In genomic region chr9:127396808-127397721, GRCh38 we compare ENCODE assay signal across 8 cellular contexts. TPM values are rescaled to one million over a fixed set of nuclear protein-coding genes. Genes with fewer than 3 reads are reported as not detected.
DNase-seq lines count a peak whose midpoint lies in the region; ATAC-seq and TF ChIP-seq lines count a peak whose summit lies in the region.

TSS of gene SLC2A8 (plus strand) at chr9:127397169. CDS start at chr9:127397231, 62 bp downstream.

- peaks cover 62 to 81% of the 10 kb centered on the region in 2 donors for H3K27me3 Mint-ChIP-seq in T-cell

- peak within 1 kb of the TSS; percentile 24 for H2BK5ac ChIP-seq in trophoblast cell (ENCODE audit: low read depth, low read length, poor library complexity)

- H4K8ac ChIP-seq in trophoblast cell (ENCODE audit: low read depth, low read length), result peak within 1 kb of the TSS; percentile 57

- H3K9me3 ChIP-seq in heart left ventricle (no peaks in the 10 kb centered on the region), trophoblast cell (ENCODE audit: insufficient read depth, low read depth, low read length) (no peaks in the 10 kb centered on the region), tibial nerve (no peaks in the 10 kb centered on the region)

- H3K4me2 ChIP-seq in trophoblast cell (ENCODE audit: low read length), result peak within 1 kb of the TSS; percentile 98

- TF ChIP-seq POLR2A in heart left ventricle (IDR thresholded peaks at IDR 0.05) (peak; percentile 42 to 87), tibial nerve (IDR thresholded peaks at IDR 0.05) (peak; percentile 28 to 75)

- H3K4me1 Mint-ChIP-seq in T-cell, result peaks cover 8 to 17% (median 17%) of the 10 kb centered on the region in 3 donors

- H2BK12ac ChIP-seq in trophoblast cell (ENCODE audit: low read length), result peak within 1 kb of the TSS; percentile 8

- peak within 1 kb of the TSS; percentile 94 for H3K18ac ChIP-seq in trophoblast cell (ENCODE audit: low read length)

- H3K36me3 Mint-ChIP-seq in T-cell, result no peaks in the 10 kb centered on the region

- peak within 1 kb of the TSS; percentile 54 to 96 (median 82) for H3K27ac ChIP-seq in heart left ventricle
- H3K27ac ChIP-seq in trophoblast cell (ENCODE audit: low read depth, low read length), result peak within 1 kb of the TSS; percentile 77
- H3K27ac ChIP-seq in tibial nerve, result peak within 1 kb of the TSS; percentile 72 to 89 (median 87)

- H3K4ac ChIP-seq in trophoblast cell (ENCODE audit: low read depth, low read length), result peak within 1 kb of the TSS; percentile 81

- H3K79me1 ChIP-seq in trophoblast cell (ENCODE audit: low read length), result peaks cover 17% of the 10 kb centered on the region

- H3K27me3 ChIP-seq in heart left ventricle (no peaks in the 10 kb centered on the region), trophoblast cell (ENCODE audit: insufficient read depth, low read length) (no peaks in the 10 kb centered on the region), tibial nerve (no peaks in the 10 kb centered on the region)

- 0 to 1% (median 1%) methylated on average over 26 to 92 of the region's 92 CpGs for WGBS in heart left ventricle, 4 donors
- no CpG with 5 or more reads among the region's 92 CpGs for WGBS in trophoblast cell (ENCODE audit: extremely low coverage, insufficient coverage, insufficient read length)
- 0 to 1% methylated on average over 8 to 58 of the region's 92 CpGs for WGBS in tibial nerve, 2 donors

- no peaks in the 10 kb centered on the region for H3K9me3 Mint-ChIP-seq in T-cell

- H3K27ac Mint-ChIP-seq in T-cell, result no peak within 1 kb of the TSS

- POLR2A ChIA-PET in T-cell (lab: Charles Lee), result interaction anchor here (0.5 to 1.0 kb wide), 3 partner anchors 27 to 170 kb away, joined by 3 to 6 read pairs (median 4); partner anchors contain the start of genes LRSAM1 (in 1 of the 2), RPL12 (in 1 of the 2) and ZNF79 (in 1 of the 2)

- ATAC-seq in HG02610 (IDR thresholded peaks at IDR 0.05; ENCODE audit: unreplicated experiment), result peak; percentile 97
- ATAC-seq in T-cell (replicated peaks in 1 of 4), result peak; percentile 88 to 90 (median 90)
- ATAC-seq in heart left ventricle, result peak; percentile 96 to 99 (median 98)

- H2BK120ac ChIP-seq in trophoblast cell (ENCODE audit: insufficient read depth, low read length, poor library complexity), result peak within 1 kb of the TSS; percentile 29

- peak within 1 kb of the TSS; percentile 66 to 96 (median 82) for H3K4me3 ChIP-seq in heart left ventricle
- peak within 1 kb of the TSS; percentile 97 for H3K4me3 ChIP-seq in trophoblast cell (ENCODE audit: low read depth, low read length)
- H3K4me3 ChIP-seq in tibial nerve, result peak within 1 kb of the TSS; percentile 61 to 98 (median 85)

- intact Hi-C loops in heart left ventricle (cut with DNase I), result loop anchor here (2.0 to 10.0 kb wide), 9 partner anchors 28 to 180 kb away; partner anchors contain the start of genes LRSAM1 (in 1 of the 10), RPL12 (in 1 of the 10) and ZNF79 (in 1 of the 10)

- CTCF ChIA-PET in T-cell (lab: Charles Lee), result interaction anchor here (0.5 to 1.1 kb wide), 9 partner anchors 9 to 294 kb away, joined by 3 to 5 read pairs (median 3); partner anchors contain the start of genes LRSAM1 (in 1 of the 2) and RPL12 (in 1 of the 2)

- peak within 1 kb of the TSS; percentile 86 for H3K9ac ChIP-seq in trophoblast cell (ENCODE audit: low read length)

- peak within 1 kb of the TSS; percentile 92 for H3K14ac ChIP-seq in trophoblast cell (ENCODE audit: low read length)

- no peak within 1 kb of the TSS for H2AK5ac ChIP-seq in trophoblast cell (ENCODE audit: low read length)

- peaks cover 0 to 26% (median 17%) of the 10 kb centered on the region in 12 donors for H3K4me1 ChIP-seq in heart left ventricle
- H3K4me1 ChIP-seq in trophoblast cell (ENCODE audit: control insufficient read depth in 1 of 2, insufficient read depth in 2 of 2, low read length in 2 of 2), result peaks cover 21 to 24% of the 10 kb centered on the region in 2 experiments
- H3K4me1 ChIP-seq in tibial nerve, result peaks cover 0 to 25% (median 13%) of the 10 kb centered on the region in 4 donors

- H3K36me3 ChIP-seq in heart left ventricle (peaks cover 0 to 38% (median 24%) of the 10 kb centered on the region in 9 donors), trophoblast cell (ENCODE audit: control insufficient read depth in 1 of 2, insufficient read depth in 2 of 2, low read length in 2 of 2) (peaks cover 20 to 22% of the 10 kb centered on the region in 2 experiments), tibial nerve (peaks cover 0 to 27% (median 0%) of the 10 kb centered on the region in 3 donors)

- DNase-seq in GM10266 (ENCODE audit: extremely low spot score) (peak; percentile 97), NCI-H1417 (lab: John Stamatoyannopoulos, UW) (peak; percentile 99 to 100 (median 100)), T-cell (peak; percentile 53 to 96 (median 86)), amniotic epithelial cell (ENCODE audit: low read depth) (peak; percentile 99), heart left ventricle (peak; percentile 98 to 99 (median 99)), trophoblast cell (peak; percentile 100), tibial nerve (ENCODE audit: low spot score in 2 of 2) (peak; percentile 96 to 97)

- peak within 1 kb of the TSS; percentile 57 to 79 (median 76) for H3K4me3 Mint-ChIP-seq in T-cell

- H2AFZ ChIP-seq in trophoblast cell (ENCODE audit: insufficient read depth, low read length, poor library complexity), result peak within 1 kb of the TSS; percentile 66

- peaks cover 16% of the 10 kb centered on the region for H3K79me2 ChIP-seq in trophoblast cell (ENCODE audit: control insufficient read depth, insufficient read depth, low read length, poor library complexity)

- H3K23ac ChIP-seq in trophoblast cell (ENCODE audit: low read length), result no peak within 1 kb of the TSS

- peak within 1 kb of the TSS; percentile 23 for H4K12ac ChIP-seq in trophoblast cell (ENCODE audit: low read depth, low read length)

- TF ChIP-seq EP300 in tibial nerve (IDR thresholded peaks at IDR 0.05), result peak; percentile 79 to 91

- TF ChIP-seq CTCF in GM10266 (IDR thresholded peaks at IDR 0.05; ENCODE audit: control insufficient read depth, insufficient read depth, low read depth, missing control alignments) (no peak), heart left ventricle (IDR thresholded peaks at IDR 0.05) (peak in 9 of 12 donors; percentile 11 to 37 (median 23)), tibial nerve (IDR thresholded peaks at IDR 0.05) (peak in 3 of 5 experiments; percentile 8 to 67 (median 21))

- H4K91ac ChIP-seq in trophoblast cell (ENCODE audit: low read depth, low read length), result peak within 1 kb of the TSS; percentile 83

RNA-seq across cellular contexts. Expression of gene SLC2A8, which starts in this region (rescaled TPM):
- total RNA-seq in T-cell (1 to 10 TPM; 1.4 to 6.2 (median 2.6) TPM), heart left ventricle (10 to 100 TPM; 12.1 to 25.0 (median 14.9) TPM), tibial nerve (10 to 100 TPM; 30.4 to 46.2 (median 31.7) TPM)
- polyA plus RNA-seq in heart left ventricle, result 10 to 100 TPM; 15.6 to 22.1 TPM
- 31.3 and 31.4 TPM in 2 replicates for polyA plus RNA-seq in trophoblast cell (2013)

Comparison
In these comparisons a context has a peak if more than half of its experiments do, and no peak if none do; other contexts are left out.
1. Peak in every context shown above with its lines: DNase-seq, ATAC-seq, H3K4me3 ChIP-seq and H3K27ac ChIP-seq.